In the genomic region with DNA sequence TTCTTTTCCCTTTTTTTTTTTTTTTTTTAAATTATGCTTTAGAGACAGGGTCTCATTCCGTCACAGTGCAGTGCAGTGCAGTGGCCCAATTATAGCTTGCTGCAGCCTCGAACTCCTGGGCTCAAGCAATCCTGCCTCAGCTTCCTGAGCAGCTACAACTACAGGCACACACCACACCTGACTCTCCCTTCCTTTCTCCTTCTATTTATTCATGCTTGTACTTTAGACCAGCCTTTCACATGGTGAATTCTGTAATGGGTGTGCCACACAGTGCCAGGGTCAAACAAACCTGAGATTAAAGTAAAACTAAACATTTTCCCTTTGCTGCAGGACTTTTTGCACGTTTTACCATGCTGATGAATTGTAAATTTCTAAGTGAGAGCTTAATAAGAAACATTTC, we compare ENCODE assay signal across 16 cellular contexts. TPM values are rescaled to one million over a fixed set of nuclear protein-coding genes. Genes with fewer than 3 reads are reported as not detected.
"Had no signal": no experiment of that assay in that cellular context is flagged by ENCODE, and none has a peak within 500 bp of the region (broad histone marks: within the 10 kb centered on the region; RNA-seq: fewer than 3 reads in every experiment).

No MANE protein-coding gene starts in this region.

- H3K36me3 ChIP-seq: lower lobe of right lung had no signal

- H3K4me1 ChIP-seq: lower lobe of right lung had no signal

- H3K4me3 ChIP-seq: body of pancreas, lower lobe of right lung had no signal

- H3K27ac ChIP-seq: foreskin keratinocyte, lower lobe of right lung had no signal

- H3K27me3 ChIP-seq: body of pancreas, foreskin keratinocyte had no signal

- ATAC-seq: activated CD8-positive, alpha-beta T cell treated with anti-CD3 and anti-CD28 coated beads for 36 hours; activated naive CD4-positive, alpha-beta T cell treated with anti-CD3 and anti-CD28 coated beads, Interleukin-2, amount 50 U/mL, for 72 hours; body of pancreas; foreskin keratinocyte; stimulated activated naive B cell treated with anti-CD40 and anti-IgM and Interleukin-4, amounts not matched to agents 10 μg/mL and 1 μg/mL and 100 μg/mL, for 72 hours had no signal

- H3K9me3 ChIP-seq: body of pancreas, lower lobe of right lung had no signal

- DNase-seq: activated CD4-positive, alpha-beta T cell treated with anti-CD3 and anti-CD28 coated beads for 4 hours; activated effector memory CD4-positive, alpha-beta T cell treated with anti-CD3 and anti-CD28 coated beads, Interleukin-2, amount 50 U/mL, for 16 hours; activated T-cell treated with anti-CD3 and anti-CD28 coated beads, Interleukin-2, amount 50 U/mL, for 48 hours; amniotic stem cell; caudate nucleus; cortex of kidney; effector memory CD4-positive, alpha-beta T cell; immature natural killer cell; stimulated activated CD4-positive, alpha-beta T cell treated with anti-CD3 and anti-CD28 coated beads, Interleukin-4, amount 100 ng/mL, for 1 hour; stimulated activated naive B cell treated with anti-CD40 and anti-IgM and Interleukin-4, amounts not matched to agents 10 μg/mL and 1 μg/mL and 100 μg/mL, for 72 hours; trophoblast cell had no signal

RNA-seq across cellular contexts. Expression of a gene that starts 8.0 kb away (rescaled TPM):
- total RNA-seq: activated CD8-positive, alpha-beta T cell treated with anti-CD3 and anti-CD28 coated beads for 36 hours; activated naive CD4-positive, alpha-beta T cell treated with anti-CD3 and anti-CD28 coated beads, Interleukin-2, amount 50 U/mL, for 72 hours had no signal
- polyA plus RNA-seq: immature natural killer cell had no signal
